In the genomic region with DNA sequence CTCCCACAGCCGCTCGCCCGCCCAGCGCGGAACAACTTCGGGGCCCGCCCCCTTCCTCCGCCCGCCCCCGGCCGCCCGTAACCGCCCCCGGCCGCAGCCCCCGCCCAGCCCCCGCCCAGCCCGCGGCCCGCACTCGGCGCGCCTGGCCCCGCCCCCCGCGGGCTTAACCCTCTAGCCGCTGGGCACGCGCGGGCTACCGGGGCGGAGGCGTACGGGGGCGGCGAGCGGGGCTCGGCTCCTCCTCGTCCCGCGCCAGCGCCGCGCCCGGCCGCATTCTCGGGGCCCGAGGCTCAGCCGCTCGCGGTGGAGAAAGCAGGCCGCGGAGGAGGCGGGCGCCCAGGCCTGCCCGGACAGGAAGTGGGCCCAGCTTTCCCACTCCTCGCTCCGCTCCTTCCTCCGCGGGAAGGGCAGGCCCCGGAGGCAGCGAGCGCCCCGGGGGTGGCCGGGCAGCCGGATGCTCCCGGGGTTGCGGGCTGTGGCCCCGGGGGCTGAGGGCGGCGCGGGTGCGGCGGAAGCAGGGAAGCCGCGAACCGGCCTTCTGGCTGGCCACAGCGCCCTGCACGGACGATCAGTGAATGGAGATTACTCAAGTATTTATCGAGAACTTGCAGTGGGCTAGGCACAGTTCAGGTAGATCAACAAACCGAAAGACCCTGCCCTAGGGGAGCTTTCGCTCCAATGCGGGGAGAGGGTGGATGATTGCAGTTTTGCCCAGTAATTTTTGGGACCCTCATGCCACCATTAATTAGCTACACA, we compare ENCODE assay signal across 8 cellular contexts. TPM values are rescaled to one million over a fixed set of nuclear protein-coding genes. Genes with fewer than 3 reads are reported as not detected.
DNase-seq lines count a peak whose midpoint lies in the region; FAIRE-seq and TF ChIP-seq lines count a peak whose summit lies in the region.

A gene with protein sequence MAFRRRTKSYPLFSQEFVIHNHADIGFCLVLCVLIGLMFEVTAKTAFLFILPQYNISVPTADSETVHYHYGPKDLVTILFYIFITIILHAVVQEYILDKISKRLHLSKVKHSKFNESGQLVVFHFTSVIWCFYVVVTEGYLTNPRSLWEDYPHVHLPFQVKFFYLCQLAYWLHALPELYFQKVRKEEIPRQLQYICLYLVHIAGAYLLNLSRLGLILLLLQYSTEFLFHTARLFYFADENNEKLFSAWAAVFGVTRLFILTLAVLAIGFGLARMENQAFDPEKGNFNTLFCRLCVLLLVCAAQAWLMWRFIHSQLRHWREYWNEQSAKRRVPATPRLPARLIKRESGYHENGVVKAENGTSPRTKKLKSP (minus strand): TSS at position 39 of the 756 bp plus-strand sequence. CDS start 145 bp downstream, outside the sequence.

- intact Hi-C loops in left ventricle myocardium inferior (cut with micrococcal nuclease), result loop anchor here (10.0 kb wide), 1 partner anchor 62 kb away; no protein-coding TSS in a partner anchor

- H3K4me1 ChIP-seq in Loucy (ENCODE audit: insufficient read depth, low read length, poor library complexity, severe bottlenecking) (peaks cover 41% of the 10 kb centered on the region), left ventricle myocardium inferior (peaks cover 60% of the 10 kb centered on the region), urinary bladder (ENCODE audit: insufficient read depth) (no peaks in the 10 kb centered on the region)

- no peak for FAIRE-seq in H54 (lab: Jason Lieb, UNC)

- no peaks in the 10 kb centered on the region for H3F3A ChIP-seq in Loucy (ENCODE audit: low read depth)

- peak; percentile 82 for TF ChIP-seq POLR2A in H54 (IDR thresholded peaks at IDR 0.05; ENCODE audit: low read depth, low read length)

- TF ChIP-seq CTCF in Loucy (conservative IDR thresholded peaks at IDR 0.05; ENCODE audit: low read length) (no peak), left ventricle myocardium inferior (IDR thresholded peaks at IDR 0.05; ENCODE audit: borderline replicate concordance) (peak; percentile 39)

- peak; percentile 96 for DNase-seq in GM03348 (ENCODE audit: low spot score)
- DNase-seq in H54 (ENCODE audit: insufficient read length, low spot score), result peak; percentile 77
- DNase-seq in T-helper 1 cell, result peak; percentile 69 to 84 (median 73)
- DNase-seq in amniotic epithelial cell (ENCODE audit: low read depth), result peak; percentile 75
- DNase-seq in left ventricle myocardium inferior, result peak; percentile 91
- DNase-seq in pulmonary artery endothelial cell (ENCODE audit: low read depth, low spot score), result no peak

- H3K27me3 ChIP-seq in Loucy (ENCODE audit: insufficient read depth, low read length, poor library complexity, severe bottlenecking) (no peaks in the 10 kb centered on the region), left ventricle myocardium inferior (ENCODE audit: low read depth) (no peaks in the 10 kb centered on the region)

- peak within 1 kb of the TSS; percentile 99 for H3K27ac ChIP-seq in left ventricle myocardium inferior (replicated peaks)
- peak within 1 kb of the TSS; percentile 98 for H3K27ac ChIP-seq in urinary bladder (ENCODE audit: low read depth)

- H3K4me2 ChIP-seq in Loucy (ENCODE audit: low read depth, low read length, poor library complexity, severe bottlenecking), result peak within 1 kb of the TSS; percentile 95

- H3K36me3 ChIP-seq in Loucy (ENCODE audit: insufficient read depth, low read length) (no peaks in the 10 kb centered on the region), left ventricle myocardium inferior (peaks cover 2% of the 10 kb centered on the region), urinary bladder (ENCODE audit: insufficient read depth) (no peaks in the 10 kb centered on the region)

- peak within 1 kb of the TSS; percentile 59 for H2AFZ ChIP-seq in Loucy (ENCODE audit: low read length)

- WGBS in urinary bladder, result under 1% methylated on average over 84 of the region's 84 CpGs

- peaks cover 37% of the 10 kb centered on the region for H4K20me1 ChIP-seq in Loucy (ENCODE audit: insufficient read depth, low read length, poor library complexity, severe bottlenecking)

- H3K4me3 ChIP-seq in Loucy (ENCODE audit: low read length, poor library complexity, severe bottlenecking) (peak within 1 kb of the TSS; percentile 88), left ventricle myocardium inferior (peak within 1 kb of the TSS; percentile 88), urinary bladder (ENCODE audit: low read depth, low read length) (peak within 1 kb of the TSS; percentile 83)

- no peaks in the 10 kb centered on the region for H3K9me3 ChIP-seq in Loucy (ENCODE audit: insufficient read depth, low read depth, low read length)
- no peaks in the 10 kb centered on the region for H3K9me3 ChIP-seq in left ventricle myocardium inferior (replicated peaks)

- H3K79me2 ChIP-seq in Loucy (ENCODE audit: insufficient read depth, low read length), result peaks cover 44% of the 10 kb centered on the region

- no peaks in the 10 kb centered on the region for H3K9me2 ChIP-seq in Loucy (replicated peaks; ENCODE audit: low read depth, low read length)

- peak within 1 kb of the TSS; percentile 87 for H3K9ac ChIP-seq in Loucy (ENCODE audit: low read depth, low read length, poor library complexity, severe bottlenecking)

RNA-seq across cellular contexts. Expression of the gene that starts here (rescaled TPM):
- total RNA-seq in left ventricle myocardium inferior (11.0 TPM), pulmonary artery endothelial cell (61.2 and 81.8 TPM in 2 replicates), urinary bladder (25.2 TPM)
- polyA plus RNA-seq in urinary bladder, result 22.9 TPM
